Comparison of ENCODE assay signal across 19 cellular contexts in the genomic region with DNA sequence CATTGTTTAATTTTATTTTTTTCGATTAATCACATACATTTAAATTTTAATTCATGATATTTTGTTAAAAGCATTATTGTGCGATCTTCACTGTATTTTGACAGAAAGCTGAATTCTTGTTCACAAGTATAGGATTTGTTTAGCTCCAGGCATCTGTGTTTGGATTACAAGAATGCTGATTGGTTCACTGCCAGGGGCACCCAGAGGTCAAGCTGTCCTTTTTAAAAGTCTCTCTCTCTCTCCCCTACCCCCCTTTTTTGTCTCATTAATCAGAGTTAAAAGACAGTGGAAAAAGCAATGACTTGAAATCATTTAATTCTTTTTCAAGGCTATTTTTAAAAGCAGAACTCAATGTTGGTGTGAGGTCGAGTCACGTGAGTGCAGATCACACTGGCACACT.
DNase-seq lines count a peak whose midpoint lies in the region; ATAC-seq and TF ChIP-seq lines count a peak whose summit lies in the region.
"Had no signal": no experiment of that assay in that cellular context is flagged by ENCODE, and none has a peak within 500 bp of the region (broad histone marks: within the 10 kb centered on the region; RNA-seq: fewer than 3 reads in every experiment).

No MANE protein-coding gene starts in this region.

- 100% methylated on average over 1 of the region's 4 CpGs; no CpG with 5 or more reads in 1 of the 2 donors for WGBS in neuronal stem cell (ENCODE audit: extremely low coverage in 2 of 2, insufficient read length in 2 of 2, insufficient replicate concordance in 1 of 2), 2 donors

- no peaks in the 10 kb centered on the region for H3K36me3 ChIP-seq in neuronal stem cell (replicated peaks in 1 of 2; ENCODE audit: control insufficient read depth in 2 of 2, insufficient read depth in 2 of 2, low read length in 2 of 2)
- H3K36me3 ChIP-seq: gastroesophageal sphincter, ovary, Peyer's patch had no signal

- no peak overlapping the region for H2BK15ac ChIP-seq in neuronal stem cell (ENCODE audit: low read length)

- no peak overlapping the region for H4K8ac ChIP-seq in neuronal stem cell (ENCODE audit: low read depth, low read length)

- H2AFZ ChIP-seq in neuronal stem cell (ENCODE audit: low read length): no peak overlapping the region

- H3K23ac ChIP-seq in neuronal stem cell (ENCODE audit: low read depth, low read length, poor library complexity): no peak overlapping the region

- no peak overlapping the region for H3K18ac ChIP-seq in neuronal stem cell (ENCODE audit: low read length)

- in situ Hi-C loops in G401 (cut with HindIII; ENCODE audit: low sequenced_read_pairs): no loop called here

- no peak overlapping the region for H2BK5ac ChIP-seq in neuronal stem cell (ENCODE audit: low read length)

- TF ChIP-seq CTCF in choroid plexus epithelial cell (conservative IDR thresholded peaks at IDR 0.05; ENCODE audit: low read depth, low read length): no peak

- no peaks in the 10 kb centered on the region for H3K9me3 ChIP-seq in neuronal stem cell (replicated peaks in 1 of 2; ENCODE audit: control insufficient read depth in 2 of 2, insufficient read depth in 1 of 2, low read depth in 1 of 2, low read length in 2 of 2)
- H3K9me3 ChIP-seq: gastroesophageal sphincter, ovary, Peyer's patch had no signal

- no peak overlapping the region for H3K27ac ChIP-seq in neuronal stem cell (replicated peaks; ENCODE audit: low read length)
- H3K27ac ChIP-seq: coronary artery, gastroesophageal sphincter, KMS-11, ovary, Peyer's patch had no signal

- H3K9ac ChIP-seq in neuronal stem cell (ENCODE audit: low read depth, low read length, poor library complexity): no peak overlapping the region
- H3K9ac ChIP-seq: KMS-11 had no signal

- no peaks in the 10 kb centered on the region for H3K27me3 ChIP-seq in neuronal stem cell (ENCODE audit: control insufficient read depth in 3 of 3, insufficient read depth in 3 of 3, low read depth in 1 of 3, low read length in 3 of 3)
- H3K27me3 ChIP-seq: gastroesophageal sphincter, ovary, Peyer's patch had no signal

- no peaks in the 10 kb centered on the region for H3K79me1 ChIP-seq in neuronal stem cell (ENCODE audit: low read depth, low read length)

- peaks cover 6 to 13% of the 10 kb centered on the region in 2 donors for H3K4me1 ChIP-seq in neuronal stem cell (ENCODE audit: control insufficient read depth in 2 of 2, insufficient read depth in 1 of 2, low read depth in 1 of 2, low read length in 2 of 2)
- H3K4me1 ChIP-seq: Peyer's patch had no signal

- no peak overlapping the region for H2BK12ac ChIP-seq in neuronal stem cell (ENCODE audit: low read length)

- H2AK5ac ChIP-seq in neuronal stem cell (ENCODE audit: low read depth, low read length): no peak overlapping the region

- no peak overlapping the region for H3K4ac ChIP-seq in neuronal stem cell (ENCODE audit: low read length)

- H3K4me3 ChIP-seq in choroid plexus epithelial cell (ENCODE audit: low read depth, low read length) (no peak overlapping the region), neuronal stem cell (ENCODE audit: low read length in 2 of 2) (no peak overlapping the region)
- H3K4me3 ChIP-seq: coronary artery, gastroesophageal sphincter, ovary, Peyer's patch, skin epidermis had no signal

- H4K91ac ChIP-seq in neuronal stem cell (ENCODE audit: low read depth, low read length, poor library complexity): no peak overlapping the region

- no peak for ATAC-seq in GM18519 (IDR thresholded peaks at IDR 0.05; ENCODE audit: low FRiP score, unreplicated experiment)
- ATAC-seq: gastroesophageal sphincter had no signal

- H3K14ac ChIP-seq in neuronal stem cell (ENCODE audit: low read length): no peak overlapping the region

- DNase-seq in EH (ENCODE audit: low read depth): peak; percentile 66
- DNase-seq in NCI-H69 (lab: John Stamatoyannopoulos, UW): peak; percentile 16
- peak; percentile 64 for DNase-seq in choroid plexus epithelial cell (ENCODE audit: low read depth)
- DNase-seq in neuronal stem cell (ENCODE audit: low spot score): peak; percentile 9
- DNase-seq in RPMI8226: no peak
- no peak for DNase-seq in G401 (ENCODE audit: low spot score)
- DNase-seq in activated gamma-delta T cell treated with Interleukin-2 at 50 U/mL for 16 hours: no peak
- DNase-seq: activated CD4-positive, alpha-beta T cell treated with anti-CD3 and anti-CD28 coated beads, Interleukin-2, amount 50 U/mL, for 1 hour; NCI-H2171; NCI-H748 treated with DMSO at 0.1 percent for 48 hours; Peyer's patch; stimulated activated CD4-positive, alpha-beta T cell treated with anti-CD3 and anti-CD28 coated beads, Interleukin-4, amount 100 ng/mL, for 1 hour; SW 1271 had no signal

- no peak overlapping the region for H3K4me2 ChIP-seq in neuronal stem cell (ENCODE audit: insufficient read depth, low read length, poor library complexity, severe bottlenecking)
- H3K4me2 ChIP-seq: KMS-11 had no signal

- no peak overlapping the region for H2BK120ac ChIP-seq in neuronal stem cell (ENCODE audit: low read depth, low read length)

Comparison
In these comparisons a context has a peak if more than half of its experiments do, and no peak if none do; other contexts are left out.
1. DNase-seq: peak in EH (single experiment), NCI-H69 (single experiment), choroid plexus epithelial cell (single experiment) and neuronal stem cell (single experiment); none in RPMI8226 (single experiment), G401 (single experiment) and activated gamma-delta T cell treated with Interleukin-2 at 50 U/mL for 16 hours (single experiment).